In genomic region chr14:76413962-76414665, GRCh38 we compare ENCODE assay signal across 27 cellular contexts. TPM values are rescaled to one million over a fixed set of nuclear protein-coding genes. Genes with fewer than 3 reads are reported as not detected.
DNase-seq lines count a peak whose midpoint lies in the region; ATAC-seq and TF ChIP-seq lines count a peak whose summit lies in the region.
"Had no signal": no experiment of that assay in that cellular context is flagged by ENCODE, and none has a peak within 500 bp of the region (broad histone marks: within the 10 kb centered on the region; RNA-seq: fewer than 3 reads in every experiment).

No MANE protein-coding gene starts in this region.

- no peak for TF ChIP-seq CTCF in chondrocyte (IDR thresholded peaks at IDR 0.05)
- no peak for TF ChIP-seq CTCF in stomach (IDR thresholded peaks at IDR 0.05)

- no peaks in the 10 kb centered on the region for H3K9me3 ChIP-seq in stomach
- H3K9me3 ChIP-seq: HAP-1, vagina had no signal

- intact Hi-C loops in stomach (cut with DNase I; ENCODE audit: low total_unique reads) = no loop called here
- intact Hi-C loops in activated T-helper 1 cell treated with anti-CD3 and anti-CD28 coated beads, Interleukin-12 subunit alpha, Interleukin-12 subunit beta, Interleukin-2, Interleukin-4 antibody, amounts not matched to agents 30 ng/mL and 10 ng/mL and 1 ng/mL, durations not matched to agents 14 hours and 24 hours and 36 hours (cut with micrococcal nuclease) = no loop called here

- peak; percentile 31 for ATAC-seq in stimulated activated naive CD8-positive, alpha-beta T cell treated with anti-CD3 and anti-CD28 coated beads, Interleukin-15, amount 100 ng/mL, for 72 hours
- ATAC-seq in stimulated activated naive CD8-positive, alpha-beta T cell treated with anti-CD3 and anti-CD28 coated beads, Interleukin-15, Interleukin-2, amounts not matched to agents 100 U/mL and 50 U/mL, for 24 hours = no peak

- no peak overlapping the region for H3K27ac ChIP-seq in stomach
- H3K27ac ChIP-seq: vagina, WERI-Rb-1 had no signal

- peaks cover 8% of the 10 kb centered on the region for H3K4me1 Mint-ChIP-seq in stimulated activated naive CD8-positive, alpha-beta T cell treated with anti-CD3 and anti-CD28 coated beads, Interleukin-15, amount 100 ng/mL, for 72 hours
- peaks cover 4% of the 10 kb centered on the region for H3K4me1 Mint-ChIP-seq in chondrocyte (ENCODE audit: low read depth)
- no peaks in the 10 kb centered on the region for H3K4me1 Mint-ChIP-seq in activated T-helper 1 cell treated with anti-CD3 and anti-CD28 coated beads, Interleukin-12 subunit alpha, Interleukin-12 subunit beta, Interleukin-2, Interleukin-4 antibody, amounts not matched to agents 30 ng/mL and 10 ng/mL and 1 ng/mL, durations not matched to agents 14 hours and 24 hours and 36 hours (ENCODE audit: low read depth)

- WGBS in stomach, 5 donors = 9 to 35% (median 13%) methylated on average over 8 to 36 of the region's 36 CpGs

- peaks cover 69% of the 10 kb centered on the region for H3K27me3 Mint-ChIP-seq in stimulated activated naive CD8-positive, alpha-beta T cell treated with anti-CD3 and anti-CD28 coated beads, Interleukin-15, amount 100 ng/mL, for 72 hours
- peaks cover 35% of the 10 kb centered on the region for H3K27me3 Mint-ChIP-seq in chondrocyte (ENCODE audit: low read depth)
- peaks cover 29% of the 10 kb centered on the region for H3K27me3 Mint-ChIP-seq in activated T-helper 1 cell treated with anti-CD3 and anti-CD28 coated beads, Interleukin-12 subunit alpha, Interleukin-12 subunit beta, Interleukin-2, Interleukin-4 antibody, amounts not matched to agents 30 ng/mL and 10 ng/mL and 1 ng/mL, durations not matched to agents 14 hours and 24 hours and 36 hours (ENCODE audit: insufficient read depth)

- no peak for DNase-seq in stimulated activated naive CD8-positive, alpha-beta T cell treated with anti-CD3 and anti-CD28 coated beads, Interleukin-15, amount 100 ng/mL, for 72 hours
- DNase-seq in stimulated activated naive CD8-positive, alpha-beta T cell treated with anti-CD3 and anti-CD28 coated beads, Interleukin-15, Interleukin-2, amounts not matched to agents 100 U/mL and 50 U/mL, for 24 hours = no peak
- no peak for DNase-seq in chondrocyte (ENCODE audit: low spot score)
- peak; percentile 50 for DNase-seq in iPS-NIHi7 (ENCODE audit: extremely low spot score)
- no peak for DNase-seq in stomach
- no peak for DNase-seq in pons (ENCODE audit: low spot score)
- DNase-seq in activated T-helper 1 cell treated with anti-CD3 and anti-CD28 coated beads, Interleukin-12 subunit alpha, Interleukin-12 subunit beta, Interleukin-2, Interleukin-4 antibody, amounts not matched to agents 30 ng/mL and 10 ng/mL and 1 ng/mL, durations not matched to agents 14 hours and 24 hours and 36 hours (ENCODE audit: low spot score) = no peak
- no peak for DNase-seq in NCI-H446 treated with DMSO at 0.1 percent for 48 hours (lab: John Stamatoyannopoulos, UW)
- DNase-seq: ACHN; activated CD4-positive, alpha-beta T cell treated with anti-CD3 and anti-CD28 coated beads, Interleukin-2, amount 50 U/mL, for 4 hours; anterior cingulate cortex; DMS 273 treated with DMSO at 0.1 percent for 48 hours; effector CD8-positive, alpha-beta T cell; NCI-H1930; NCI-H526 treated with DMSO at 0.1 percent for 48 hours; OCI-M1; SHP77; stimulated activated CD4-positive, alpha-beta T cell treated with anti-CD3 and anti-CD28 coated beads, Interleukin-4, amount 100 ng/mL, for 24 hours; WERI-Rb-1 had no signal

- no peak for TF ChIP-seq POLR2A in stomach (IDR thresholded peaks at IDR 0.05)

- no peak for TF ChIP-seq EP300 in stomach (IDR thresholded peaks at IDR 0.05)

- H3K36me3 ChIP-seq in stomach = no peaks in the 10 kb centered on the region
- H3K36me3 ChIP-seq: HAP-1, vagina, WERI-Rb-1 had no signal

- no peak overlapping the region for H3K4me3 ChIP-seq in stomach
- H3K4me3 ChIP-seq: HAP-1, vagina had no signal

- no peaks in the 10 kb centered on the region for H3K4me1 ChIP-seq in stomach
- H3K4me1 ChIP-seq: vagina had no signal

- no peaks in the 10 kb centered on the region for H3K36me3 Mint-ChIP-seq in chondrocyte (ENCODE audit: low read depth)
- H3K36me3 Mint-ChIP-seq in activated T-helper 1 cell treated with anti-CD3 and anti-CD28 coated beads, Interleukin-12 subunit alpha, Interleukin-12 subunit beta, Interleukin-2, Interleukin-4 antibody, amounts not matched to agents 30 ng/mL and 10 ng/mL and 1 ng/mL, durations not matched to agents 14 hours and 24 hours and 36 hours (ENCODE audit: low read depth) = no peaks in the 10 kb centered on the region
- H3K36me3 Mint-ChIP-seq: IgD-negative memory B cell, memory B cell had no signal

- H3K27me3 ChIP-seq in stomach = peaks cover 0 to 50% (median 8%) of the 10 kb centered on the region in 3 donors
- H3K27me3 ChIP-seq: vagina had no signal

- H3K27ac Mint-ChIP-seq in stimulated activated naive CD8-positive, alpha-beta T cell treated with anti-CD3 and anti-CD28 coated beads, Interleukin-15, amount 100 ng/mL, for 72 hours = no peak overlapping the region
- H3K27ac Mint-ChIP-seq in chondrocyte (ENCODE audit: unreplicated experiment) = no peak overlapping the region
- no peak overlapping the region for H3K27ac Mint-ChIP-seq in activated T-helper 1 cell treated with anti-CD3 and anti-CD28 coated beads, Interleukin-12 subunit alpha, Interleukin-12 subunit beta, Interleukin-2, Interleukin-4 antibody, amounts not matched to agents 30 ng/mL and 10 ng/mL and 1 ng/mL, durations not matched to agents 14 hours and 24 hours and 36 hours
- H3K27ac Mint-ChIP-seq: IgD-negative memory B cell; memory B cell; T-helper 1 cell treated with Interleukin-12 subunit alpha and Interleukin-12 subunit beta and Interleukin-4 antibody, amounts not matched to agents 30 μg/mL and 1 μg/mL, for 36 hours had no signal

- H3K4me3 Mint-ChIP-seq in stimulated activated naive CD8-positive, alpha-beta T cell treated with anti-CD3 and anti-CD28 coated beads, Interleukin-15, amount 100 ng/mL, for 72 hours = no peak overlapping the region
- H3K4me3 Mint-ChIP-seq in chondrocyte (ENCODE audit: unreplicated experiment) = peak overlapping the region; percentile 30
- no peak overlapping the region for H3K4me3 Mint-ChIP-seq in activated T-helper 1 cell treated with anti-CD3 and anti-CD28 coated beads, Interleukin-12 subunit alpha, Interleukin-12 subunit beta, Interleukin-2, Interleukin-4 antibody, amounts not matched to agents 30 ng/mL and 10 ng/mL and 1 ng/mL, durations not matched to agents 14 hours and 24 hours and 36 hours
- H3K4me3 Mint-ChIP-seq: central memory CD8-positive, alpha-beta T cell; memory B cell; T-helper 1 cell treated with Interleukin-12 subunit alpha and Interleukin-12 subunit beta and Interleukin-4 antibody, amounts not matched to agents 30 μg/mL and 1 μg/mL, for 36 hours had no signal

- no peaks in the 10 kb centered on the region for H3K9me3 Mint-ChIP-seq in stimulated activated naive CD8-positive, alpha-beta T cell treated with anti-CD3 and anti-CD28 coated beads, Interleukin-15, amount 100 ng/mL, for 72 hours
- H3K9me3 Mint-ChIP-seq in chondrocyte (ENCODE audit: low read depth) = no peaks in the 10 kb centered on the region
- no peaks in the 10 kb centered on the region for H3K9me3 Mint-ChIP-seq in activated T-helper 1 cell treated with anti-CD3 and anti-CD28 coated beads, Interleukin-12 subunit alpha, Interleukin-12 subunit beta, Interleukin-2, Interleukin-4 antibody, amounts not matched to agents 30 ng/mL and 10 ng/mL and 1 ng/mL, durations not matched to agents 14 hours and 24 hours and 36 hours
- H3K9me3 Mint-ChIP-seq: central memory CD8-positive, alpha-beta T cell; IgD-negative memory B cell; memory B cell; T-helper 1 cell treated with Interleukin-12 subunit alpha and Interleukin-12 subunit beta and Interleukin-4 antibody, amounts not matched to agents 30 μg/mL and 1 μg/mL, for 36 hours had no signal

RNA-seq across cellular contexts. Expression of gene ESRRB, which starts 38.2 kb away (rescaled TPM):
- total RNA-seq in chondrocyte (0.13 to 0.24 TPM (median 0.15 TPM) in 3 replicates), stomach (1 to 10 TPM in 2 of 5 donors, under 1 TPM in 1, not detected in 2; 0.58 to 4.0 (median 2.6) TPM)
- polyA plus RNA-seq in stomach = 1 to 10 TPM; 3.7 to 4.6 (median 4.5) TPM
- 0.17 and 0.21 TPM in 2 replicates for total RNA-seq in activated T-helper 1 cell treated with anti-CD3 and anti-CD28 coated beads, Interleukin-12 subunit alpha, Interleukin-12 subunit beta, Interleukin-2, Interleukin-4 antibody, amounts not matched to agents 30 ng/mL and 10 ng/mL and 1 ng/mL, durations not matched to agents 14 hours and 24 hours and 36 hours
- total RNA-seq: fibroblast of lung, kidney epithelial cell had no signal
- polyA plus RNA-seq: fibroblast of lung, IgD-negative memory B cell had no signal
